In genomic region chr22:11051401-11052112, GRCh38 we compare ENCODE assay signal across 7 cellular contexts.
A peak's percentile ranks its signal among the peaks of the same experiment; 100 is the strongest.
DNase-seq lines count a peak whose midpoint lies in the region; ATAC-seq, FAIRE-seq and TF ChIP-seq lines count a peak whose summit lies in the region.
"Not testable (repeated sequence)": the region's sequence is repeated elsewhere in the genome, so short reads cannot be mapped to it uniquely, and the experiment has no call there.

No MANE protein-coding gene starts in this region.

- 8% methylated on average over 6 of the region's 9 CpGs for WGBS in K562 (ENCODE audit: insufficient coverage, low coverage, missing lambda C conversion rate)
- WGBS in lung, 2 donors: 60 to 62% methylated on average over 7 of the region's 9 CpGs
- WGBS in spleen, 5 donors: 60 to 66% (median 61%) methylated on average over 7 to 9 of the region's 9 CpGs
- 55 to 66% methylated on average over 7 of the region's 9 CpGs for WGBS in aorta, 2 donors

- H3K79me2 ChIP-seq in K562 (ENCODE audit: control insufficient read depth, insufficient read depth, low read length): not testable (repeated sequence)

- not testable (repeated sequence) for H3K36me3 ChIP-seq in K562 (ENCODE audit: control insufficient read depth, insufficient read depth, low read length); lung (ENCODE audit: control insufficient read depth in 2 of 2, insufficient read depth in 2 of 2, low read length in 2 of 2); spleen; aorta (ENCODE audit: control insufficient read depth in 1 of 2, insufficient read depth in 2 of 2, low read length in 1 of 2)

- TF ChIP-seq CTCF in K562 (IDR thresholded peaks at IDR 0.05 in 2 of 3, conservative IDR thresholded peaks at IDR 0.05 in 1 of 3; ENCODE audit: insufficient read depth in 2 of 3, low read depth in 1 of 3, low read length in 3 of 3); lung (IDR thresholded peaks at IDR 0.05; ENCODE audit: control extremely low read depth, extremely low read depth); osteocyte (IDR thresholded peaks at IDR 0.05); spleen (IDR thresholded peaks at IDR 0.05 in 8 of 11, conservative IDR thresholded peaks at IDR 0.05 in 3 of 11): not testable (repeated sequence)

- not testable (repeated sequence) for H3K27ac Mint-ChIP-seq in osteocyte (ENCODE audit: unreplicated experiment)

- intact Hi-C loops in K562 (cut with micrococcal nuclease); cardiac septum (cut with DNase I); spleen (cut with DNase I; ENCODE audit: low total_unique reads); aorta (cut with DNase I): not testable (repeated sequence)

- not testable (repeated sequence) for H3K27ac ChIP-seq in K562 (ENCODE audit: extremely low read depth, low read depth, low read length); lung (ENCODE audit: low read depth in 1 of 2, low read length in 1 of 2); spleen; aorta (ENCODE audit: low read depth in 1 of 2, low read length in 2 of 2)

- in situ Hi-C loops in K562 (cut with MboI): not testable (repeated sequence)

- BruUV-seq in K562 (replicated peaks; lab: Mats Ljungman, UMichigan): not testable (repeated sequence)

- not testable (repeated sequence) for H3K36me3 Mint-ChIP-seq in osteocyte (ENCODE audit: unreplicated experiment)

- not testable (repeated sequence) for H3K4me3 Mint-ChIP-seq in osteocyte (ENCODE audit: unreplicated experiment)

- not testable (repeated sequence) for H3K27me3 ChIP-seq in K562 (ENCODE audit: control insufficient read depth in 2 of 2, insufficient read depth in 2 of 2, low read length in 2 of 2); lung (ENCODE audit: control insufficient read depth, insufficient read depth); spleen (replicated peaks in 1 of 7); aorta (ENCODE audit: control insufficient read depth in 1 of 2, insufficient read depth in 2 of 2, low read length in 1 of 2)

- H3K27me3 Mint-ChIP-seq in osteocyte (ENCODE audit: unreplicated experiment): not testable (repeated sequence)

- not testable (repeated sequence) for H3K9me1 ChIP-seq in K562 (ENCODE audit: control insufficient read depth, insufficient read depth, low read length)

- not testable (repeated sequence) for DNase-seq in K562 (ENCODE audit: extremely low read depth in 1 of 4, low spot score in 3 of 4); left lobe of liver (ENCODE audit: low spot score); aorta
- peak; percentile 71 for DNase-seq in cardiac septum (ENCODE audit: low spot score)
- DNase-seq in lung (ENCODE audit: low spot score): peak; percentile 30
- peak; percentile 88 for DNase-seq in osteocyte (ENCODE audit: extremely low spot score, unreplicated experiment)
- DNase-seq in spleen: peak; percentile 76

- CTCF ChIA-PET in K562 (lab: Yijun Ruan, JAX; ENCODE audit: low intra/inter-chr PET ratio): not testable (repeated sequence)

- not testable (repeated sequence) for H3K4me1 Mint-ChIP-seq in osteocyte (ENCODE audit: unreplicated experiment)

- not testable (repeated sequence) for H3K4me3 ChIP-seq in K562; lung; spleen; aorta (ENCODE audit: low read length in 2 of 2)

- not testable (repeated sequence) for TF ChIP-seq POLR2A in K562 (conservative IDR thresholded peaks at IDR 0.05); spleen (IDR thresholded peaks at IDR 0.05)

- not testable (repeated sequence) for H3K4me2 ChIP-seq in K562 (ENCODE audit: insufficient read depth, low read length)

- H2AFZ ChIP-seq in K562 (ENCODE audit: low read depth, low read length): not testable (repeated sequence)

- H4K20me1 ChIP-seq in K562 (replicated peaks; ENCODE audit: control insufficient read depth, insufficient read depth, low read length): not testable (repeated sequence)

- TF ChIP-seq EP300 in K562 (IDR thresholded peaks at IDR 0.05; ENCODE audit: low read length): not testable (repeated sequence)

- POLR2A ChIA-PET in K562 (lab: Yijun Ruan, JAX): not testable (repeated sequence)

- not testable (repeated sequence) for H3K4me1 ChIP-seq in K562 (replicated peaks in 1 of 2; ENCODE audit: control insufficient read depth in 2 of 2, insufficient read depth in 2 of 2, low read length in 2 of 2); lung (ENCODE audit: control insufficient read depth in 2 of 2, insufficient read depth in 2 of 2, low read length in 2 of 2); spleen; aorta (ENCODE audit: control insufficient read depth in 1 of 2, insufficient read depth in 2 of 2, low read length in 2 of 2)

- ATAC-seq in K562 (peak; percentile 39), left lobe of liver (peak; percentile 13), aorta (ENCODE audit: low FRiP score) (peak; percentile 19)
- not testable (repeated sequence) for ATAC-seq in lung (ENCODE audit: insufficient read depth, low FRiP score)

- not testable (repeated sequence) for H3K9ac ChIP-seq in K562 (ENCODE audit: insufficient read depth in 1 of 2, low read depth in 2 of 2, low read length in 2 of 2)

- not testable (repeated sequence) for H3K9me3 ChIP-seq in K562 (replicated peaks; ENCODE audit: control insufficient read depth, insufficient read depth, low read depth, low read length); aorta (ENCODE audit: control insufficient read depth, low read length)
- H3K9me3 ChIP-seq in lung (ENCODE audit: control insufficient read depth in 2 of 2, insufficient read depth in 1 of 2, low read length in 1 of 2) (peaks cover 0 to 23% of the 10 kb centered on the region in 2 donors), spleen (peaks cover 7 to 83% (median 73%) of the 10 kb centered on the region in 8 donors)

- H3K9me3 Mint-ChIP-seq in osteocyte (ENCODE audit: unreplicated experiment): peaks cover 22% of the 10 kb centered on the region

- not testable (repeated sequence) for TF ChIP-seq RAD21 in K562 (CRISPR knock-in tag; conservative IDR thresholded peaks at IDR 0.05 in 1 of 2, IDR thresholded peaks at IDR 0.05 in 1 of 2)

- not testable (repeated sequence) for FAIRE-seq in K562 (lab: Jason Lieb, UNC)
